ENCODE assay signal across 8 cellular contexts in the genomic region with DNA sequence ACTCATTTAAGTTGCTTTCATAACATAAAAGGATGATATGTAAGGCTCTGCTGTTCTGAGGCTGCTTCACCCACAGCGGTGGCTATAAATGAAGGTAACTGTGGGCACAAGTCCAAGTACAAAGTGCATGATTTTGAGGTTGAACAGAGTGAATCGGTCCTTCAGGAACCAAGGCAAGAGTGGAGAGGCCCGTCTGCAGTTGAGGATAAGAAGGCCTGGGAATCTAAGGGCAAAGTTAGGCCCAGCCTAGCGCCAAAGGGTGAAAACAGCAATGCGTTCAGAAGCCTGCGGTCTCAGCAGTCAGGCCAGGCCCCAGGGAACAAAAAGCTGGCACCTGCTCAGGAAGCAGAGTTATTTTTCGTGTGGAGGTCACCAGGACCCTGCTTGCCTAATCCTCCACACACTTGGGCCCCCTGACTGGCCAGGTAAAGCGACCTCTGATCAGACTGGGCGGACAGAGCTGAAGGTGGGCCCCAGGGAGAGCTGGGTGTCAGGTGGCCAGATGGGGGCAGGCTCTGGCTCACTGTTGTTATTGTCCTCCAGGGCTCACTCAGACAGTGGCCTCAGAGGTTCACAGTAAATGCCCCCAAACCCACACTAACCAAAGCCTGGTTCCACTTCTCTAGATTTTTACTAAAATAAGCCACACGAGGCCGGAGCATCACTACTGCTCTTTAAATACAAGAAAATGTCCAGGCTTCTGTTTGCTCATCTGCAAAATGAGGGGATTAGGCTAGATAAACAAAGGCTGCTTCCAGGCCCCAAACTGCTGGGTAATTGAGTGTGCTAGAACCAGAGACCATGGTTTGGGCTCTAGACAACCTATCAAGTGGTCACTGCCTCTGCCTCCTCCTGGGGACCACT. TPM values are rescaled to one million over a fixed set of nuclear protein-coding genes. Genes with fewer than 3 reads are reported as not detected.
A peak's percentile ranks its signal among the peaks of the same experiment; 100 is the strongest.
DNase-seq lines count a peak whose midpoint lies in the region; ATAC-seq, FAIRE-seq and TF ChIP-seq lines count a peak whose summit lies in the region.

No MANE protein-coding gene starts in this region.

- RAD21 ChIA-PET in GM12878 (lab: Charles Lee; ENCODE audit: unreplicated experiment) = interaction anchor here (1.0 kb wide), 2 partner anchors 58 to 61 kb away, joined by 3 read pairs; no protein-coding TSS in a partner anchor

- peaks cover 22% of the 10 kb centered on the region for H3K4me1 ChIP-seq in GM12878 (ENCODE audit: control insufficient read depth, insufficient read depth, low read length)
- peaks cover 41% of the 10 kb centered on the region for H3K4me1 ChIP-seq in lower lobe of right lung

- TF ChIP-seq EP300 in GM12878 (IDR thresholded peaks at IDR 0.05; ENCODE audit: borderline replicate concordance in 1 of 2, control insufficient read depth in 1 of 2, low read depth in 2 of 2, low read length in 2 of 2) = 0 out of 4 replicates have a peak, but pooled peaks of 1 of the 2 experiments have one; percentile 33

- POLR2A ChIA-PET in GM12878 (lab: Charles Lee) = interaction anchor here (1.0 to 1.2 kb wide), 2 partner anchors 11 to 71 kb away, joined by 3 read pairs; no protein-coding TSS in a partner anchor

- H3K27me3 ChIP-seq in GM12878 (replicated peaks in 1 of 2; ENCODE audit: control insufficient read depth in 2 of 2, insufficient read depth in 2 of 2, low read length in 1 of 2) = no peaks in the 10 kb centered on the region
- no peaks in the 10 kb centered on the region for H3K27me3 ChIP-seq in lower lobe of right lung (ENCODE audit: low read depth)

- H3K27ac ChIP-seq in GM12878 (ENCODE audit: control insufficient read depth, insufficient read depth) = peak overlapping the region; percentile 24
- H3K27ac ChIP-seq in lower lobe of right lung = peak overlapping the region; percentile 9

- H3K79me2 ChIP-seq in GM12878 (ENCODE audit: control insufficient read depth, insufficient read depth, low read length) = no peaks in the 10 kb centered on the region; the same call in 1 of the 2 replicates

- BruUV-seq in GM12878 (replicated peaks; lab: Mats Ljungman, UMichigan) = no TSS peak

- CTCF ChIA-PET in GM12878 (lab: Yijun Ruan, JAX) = interaction anchor here (0.8 to 2.6 kb wide), 8 partner anchors 9 to 203 kb away, joined by 3 to 9 read pairs (median 4); no protein-coding TSS in a partner anchor

- no peak overlapping the region for H3K4me3 ChIP-seq in GM12878
- H3K4me3 ChIP-seq in lower lobe of right lung = no peak overlapping the region
- no peak overlapping the region for H3K4me3 ChIP-seq in lower leg skin (ENCODE audit: low read depth, poor library complexity, severe bottlenecking)

- DNase-seq in ELF-1 (ENCODE audit: low read depth, low spot score) = peak; percentile 58
- DNase-seq in GM12878 (ENCODE audit: low read depth, low spot score) = peak; percentile 26
- no peak for DNase-seq in lower lobe of right lung
- DNase-seq in Ammon's horn (ENCODE audit: low spot score) = no peak
- no peak for DNase-seq in NCI-H2196 treated with DMSO at 0.1 percent for 48 hours (lab: John Stamatoyannopoulos, UW; ENCODE audit: unreplicated experiment)
- no peak for DNase-seq in lower leg skin (ENCODE audit: low spot score in 2 of 2)

- ATAC-seq in HG03108 (IDR thresholded peaks at IDR 0.05; ENCODE audit: unreplicated experiment) = peak; percentile 87
- ATAC-seq in GM12878 = peak; percentile 93
- ATAC-seq in lower lobe of right lung = peak; percentile 30 to 45
- no peak for ATAC-seq in HG02571 (IDR thresholded peaks at IDR 0.05; ENCODE audit: unreplicated experiment)

- intact Hi-C loops in GM12878 (cut with micrococcal nuclease; ENCODE audit: unreplicated experiment) = loop anchor here (2.0 kb wide), 1 partner anchor 64 kb away; no protein-coding TSS in a partner anchor
- intact Hi-C loops in lower lobe of right lung (cut with DNase I) = no loop called here
- intact Hi-C loops in lower leg skin (cut with DNase I; ENCODE audit: low total_unique reads) = no loop called here

- TF ChIP-seq RAD21 in GM12878 (IDR thresholded peaks at IDR 0.05; ENCODE audit: insufficient read depth, low read depth, low read length) = peak; percentile 39; the same call in 1 of the 2 replicates

- TF ChIP-seq POLR2A in GM12878 (IDR thresholded peaks at IDR 0.05; ENCODE audit: low read depth, low read length) (no peak), lower leg skin (IDR thresholded peaks at IDR 0.05) (no peak)

- SMC1A ChIA-PET in GM12878 (lab: Charles Lee; ENCODE audit: uncharacterized antibody, unreplicated experiment) = interaction anchor here (0.7 to 1.3 kb wide), 7 partner anchors 11 to 185 kb away, joined by 3 to 4 read pairs (median 3); no protein-coding TSS in a partner anchor

- H3K9me3 ChIP-seq in GM12878 (replicated peaks; ENCODE audit: control insufficient read depth, insufficient read depth, low read length) = no peaks in the 10 kb centered on the region
- H3K9me3 ChIP-seq in lower lobe of right lung = no peaks in the 10 kb centered on the region

- in situ Hi-C loops in GM12878 (cut with MboI) = no loop called here

- 51% methylated on average over 11 of the region's 11 CpGs for WGBS in GM12878 (ENCODE audit: insufficient coverage, insufficient replicate concordance, low lambda C conversion rate, missing lambda C conversion rate)
- 68 to 72% methylated on average over 11 of the region's 11 CpGs for WGBS in lower leg skin, 2 donors

- peak overlapping the region; percentile 51 for H2AFZ ChIP-seq in GM12878 (ENCODE audit: control insufficient read depth, low read depth, low read length)

- H3K9ac ChIP-seq in GM12878 (ENCODE audit: control insufficient read depth, insufficient read depth, low read length) = no peak overlapping the region

- H3K36me3 ChIP-seq in GM12878 (ENCODE audit: control insufficient read depth in 2 of 2, insufficient read depth in 2 of 2, low read length in 1 of 2) = peaks cover 5% of the 10 kb centered on the region in 2 experiments; a peak in 3 of 4 replicates
- H3K36me3 ChIP-seq in lower lobe of right lung = peaks cover 23% of the 10 kb centered on the region

- FAIRE-seq in GM12878 (lab: Jason Lieb, UNC) = peak; percentile 75

- H4K20me1 ChIP-seq in GM12878 (ENCODE audit: control insufficient read depth, insufficient read depth) = no peaks in the 10 kb centered on the region

- peak; percentile 35 to 42 (median 40); a peak in 5 of 6 replicates for TF ChIP-seq CTCF in GM12878 (IDR thresholded peaks at IDR 0.05 in 2 of 3, conservative IDR thresholded peaks at IDR 0.05 in 1 of 3; ENCODE audit: control insufficient read depth in 2 of 3, extremely low read depth in 1 of 3, insufficient read depth in 1 of 3, low read depth in 3 of 3, low read length in 3 of 3)
- TF ChIP-seq CTCF in lower lobe of right lung (IDR thresholded peaks at IDR 0.05) = no peak
- no peak for TF ChIP-seq CTCF in lower leg skin (IDR thresholded peaks at IDR 0.05)

- H3K4me2 ChIP-seq in GM12878 (ENCODE audit: control insufficient read depth, insufficient read depth) = peak overlapping the region; percentile 78

TF ChIP-seq in GM12878, 131 proteins besides CTCF, POLR2A, EP300 and RAD21 (continues in another document):
- TF ChIP-seq KAT2A (conservative IDR thresholded peaks at IDR 0.05; ENCODE audit: control insufficient read depth, low read depth, low read length) (no peak), DPF2 (IDR thresholded peaks at IDR 0.05) (no peak; the same call in 1 of the 2 replicates), NR2C1 (IDR thresholded peaks at IDR 0.05) (no peak)
- TF ChIP-seq, protein P1, sequence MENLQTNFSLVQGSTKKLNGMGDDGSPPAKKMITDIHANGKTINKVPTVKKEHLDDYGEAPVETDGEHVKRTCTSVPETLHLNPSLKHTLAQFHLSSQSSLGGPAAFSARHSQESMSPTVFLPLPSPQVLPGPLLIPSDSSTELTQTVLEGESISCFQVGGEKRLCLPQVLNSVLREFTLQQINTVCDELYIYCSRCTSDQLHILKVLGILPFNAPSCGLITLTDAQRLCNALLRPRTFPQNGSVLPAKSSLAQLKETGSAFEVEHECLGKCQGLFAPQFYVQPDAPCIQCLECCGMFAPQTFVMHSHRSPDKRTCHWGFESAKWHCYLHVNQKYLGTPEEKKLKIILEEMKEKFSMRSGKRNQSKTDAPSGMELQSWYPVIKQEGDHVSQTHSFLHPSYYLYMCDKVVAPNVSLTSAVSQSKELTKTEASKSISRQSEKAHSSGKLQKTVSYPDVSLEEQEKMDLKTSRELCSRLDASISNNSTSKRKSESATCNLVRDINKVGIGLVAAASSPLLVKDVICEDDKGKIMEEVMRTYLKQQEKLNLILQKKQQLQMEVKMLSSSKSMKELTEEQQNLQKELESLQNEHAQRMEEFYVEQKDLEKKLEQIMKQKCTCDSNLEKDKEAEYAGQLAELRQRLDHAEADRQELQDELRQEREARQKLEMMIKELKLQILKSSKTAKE (IDR thresholded peaks at IDR 0.05; ENCODE audit: low read depth, poor library complexity, severe bottlenecking) = peak; percentile 37
- TF ChIP-seq, protein P2, sequence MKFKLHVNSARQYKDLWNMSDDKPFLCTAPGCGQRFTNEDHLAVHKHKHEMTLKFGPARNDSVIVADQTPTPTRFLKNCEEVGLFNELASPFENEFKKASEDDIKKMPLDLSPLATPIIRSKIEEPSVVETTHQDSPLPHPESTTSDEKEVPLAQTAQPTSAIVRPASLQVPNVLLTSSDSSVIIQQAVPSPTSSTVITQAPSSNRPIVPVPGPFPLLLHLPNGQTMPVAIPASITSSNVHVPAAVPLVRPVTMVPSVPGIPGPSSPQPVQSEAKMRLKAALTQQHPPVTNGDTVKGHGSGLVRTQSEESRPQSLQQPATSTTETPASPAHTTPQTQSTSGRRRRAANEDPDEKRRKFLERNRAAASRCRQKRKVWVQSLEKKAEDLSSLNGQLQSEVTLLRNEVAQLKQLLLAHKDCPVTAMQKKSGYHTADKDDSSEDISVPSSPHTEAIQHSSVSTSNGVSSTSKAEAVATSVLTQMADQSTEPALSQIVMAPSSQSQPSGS (IDR thresholded peaks at IDR 0.05; ENCODE audit: low read length) = no peak

RNA-seq across cellular contexts. Expression of a gene that starts 46.4 kb away (rescaled TPM):
- total RNA-seq in GM12878 (2013; cell fraction: nucleolus; rRNA removed) = 17.1 and 20.9 TPM in 2 replicates
- total RNA-seq in GM12878 (2014; rRNA removed) (16.2 and 18.5 TPM in 2 replicates), GM12878 (2014; rRNA removed; fragmentation: Illumina TruSeq; extraction: Trizol) (15.0 and 16.5 TPM in 2 replicates), GM12878 (2021) (18.8 and 21.5 TPM in 2 replicates), lower lobe of right lung (41.3 TPM), lower leg skin (10 to 100 TPM; 29.9 to 59.2 (median 39.9) TPM)
- 3.5 TPM for polyA plus RNA-seq in GM12878 (2011; ENCODE audit: low read depth)
- polyA plus RNA-seq in GM12878 (2011; rRNA removed) (8.8 and 9.9 TPM in 2 replicates), GM12878 (2014; fragmentation: Illumina TruSeq; extraction: Trizol) (19.9 and 21.9 TPM in 2 replicates), GM12878 (2014; fragmentation: Nextera tagmentation; extraction: Ambion mirVana) (1 to 10 TPM; 3.8 to 4.3 TPM), GM12878 (2014; rRNA removed) (12.4 and 12.8 TPM in 2 replicates), GM12878 (2016; fragmentation: Nextera tagmentation; extraction: Ambion mirVana) (10 to 100 TPM; 16.6 to 18.0 TPM)
- 8.1 and 8.5 TPM in 2 replicates for polyA plus RNA-seq in GM12878 (2011; cell fraction: cytosol; rRNA removed)
- 9.5 and 11.2 TPM in 2 replicates for polyA plus RNA-seq in GM12878 (2011; cell fraction: nucleus; rRNA removed)
- polyA plus RNA-seq in GM12878 (2012) = 4.8 and 5.6 TPM in 2 replicates
- 16.0 and 17.3 TPM in 2 replicates for polyA minus RNA-seq in GM12878 (2011; rRNA and poly(A)+ RNA removed)
- 3.3 and 3.8 TPM in 2 replicates for polyA minus RNA-seq in GM12878 (2011; cell fraction: cytosol; rRNA and poly(A)+ RNA removed)
- polyA minus RNA-seq in GM12878 (2011; cell fraction: nucleus; rRNA and poly(A)+ RNA removed) = 7.9 and 15.2 TPM in 2 replicates

Comparison
In these comparisons a context has a peak if more than half of its experiments do, and no peak if none do; other contexts are left out.
1. DNase-seq: peak in ELF-1 (single experiment) and GM12878 (single experiment); none in lower lobe of right lung (single experiment), Ammon's horn (single experiment), NCI-H2196 treated with DMSO at 0.1 percent for 48 hours (single experiment) and lower leg skin (0 of 2).
2. CTCF ChIP-seq: peak in GM12878 (3 of 3); none in lower lobe of right lung (single experiment) and lower leg skin (0 of 3).